ENCODE assay signal across 1 cellular context in genomic region chr19:43754562-43755255, GRCh38.
TF ChIP-seq lines count a peak whose summit lies in the region.

A gene with protein sequence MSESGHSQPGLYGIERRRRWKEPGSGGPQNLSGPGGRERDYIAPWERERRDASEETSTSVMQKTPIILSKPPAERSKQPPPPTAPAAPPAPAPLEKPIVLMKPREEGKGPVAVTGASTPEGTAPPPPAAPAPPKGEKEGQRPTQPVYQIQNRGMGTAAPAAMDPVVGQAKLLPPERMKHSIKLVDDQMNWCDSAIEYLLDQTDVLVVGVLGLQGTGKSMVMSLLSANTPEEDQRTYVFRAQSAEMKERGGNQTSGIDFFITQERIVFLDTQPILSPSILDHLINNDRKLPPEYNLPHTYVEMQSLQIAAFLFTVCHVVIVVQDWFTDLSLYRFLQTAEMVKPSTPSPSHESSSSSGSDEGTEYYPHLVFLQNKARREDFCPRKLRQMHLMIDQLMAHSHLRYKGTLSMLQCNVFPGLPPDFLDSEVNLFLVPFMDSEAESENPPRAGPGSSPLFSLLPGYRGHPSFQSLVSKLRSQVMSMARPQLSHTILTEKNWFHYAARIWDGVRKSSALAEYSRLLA (minus strand): TSS chr19:43754962. CDS start chr19:43750741, 4,221 bp downstream.

TF ChIP-seq in HepG2, 621 proteins besides CTCF, POLR2A, EP300 and RAD21 (continued from another document and continues in another):
- TF ChIP-seq, protein P1, sequence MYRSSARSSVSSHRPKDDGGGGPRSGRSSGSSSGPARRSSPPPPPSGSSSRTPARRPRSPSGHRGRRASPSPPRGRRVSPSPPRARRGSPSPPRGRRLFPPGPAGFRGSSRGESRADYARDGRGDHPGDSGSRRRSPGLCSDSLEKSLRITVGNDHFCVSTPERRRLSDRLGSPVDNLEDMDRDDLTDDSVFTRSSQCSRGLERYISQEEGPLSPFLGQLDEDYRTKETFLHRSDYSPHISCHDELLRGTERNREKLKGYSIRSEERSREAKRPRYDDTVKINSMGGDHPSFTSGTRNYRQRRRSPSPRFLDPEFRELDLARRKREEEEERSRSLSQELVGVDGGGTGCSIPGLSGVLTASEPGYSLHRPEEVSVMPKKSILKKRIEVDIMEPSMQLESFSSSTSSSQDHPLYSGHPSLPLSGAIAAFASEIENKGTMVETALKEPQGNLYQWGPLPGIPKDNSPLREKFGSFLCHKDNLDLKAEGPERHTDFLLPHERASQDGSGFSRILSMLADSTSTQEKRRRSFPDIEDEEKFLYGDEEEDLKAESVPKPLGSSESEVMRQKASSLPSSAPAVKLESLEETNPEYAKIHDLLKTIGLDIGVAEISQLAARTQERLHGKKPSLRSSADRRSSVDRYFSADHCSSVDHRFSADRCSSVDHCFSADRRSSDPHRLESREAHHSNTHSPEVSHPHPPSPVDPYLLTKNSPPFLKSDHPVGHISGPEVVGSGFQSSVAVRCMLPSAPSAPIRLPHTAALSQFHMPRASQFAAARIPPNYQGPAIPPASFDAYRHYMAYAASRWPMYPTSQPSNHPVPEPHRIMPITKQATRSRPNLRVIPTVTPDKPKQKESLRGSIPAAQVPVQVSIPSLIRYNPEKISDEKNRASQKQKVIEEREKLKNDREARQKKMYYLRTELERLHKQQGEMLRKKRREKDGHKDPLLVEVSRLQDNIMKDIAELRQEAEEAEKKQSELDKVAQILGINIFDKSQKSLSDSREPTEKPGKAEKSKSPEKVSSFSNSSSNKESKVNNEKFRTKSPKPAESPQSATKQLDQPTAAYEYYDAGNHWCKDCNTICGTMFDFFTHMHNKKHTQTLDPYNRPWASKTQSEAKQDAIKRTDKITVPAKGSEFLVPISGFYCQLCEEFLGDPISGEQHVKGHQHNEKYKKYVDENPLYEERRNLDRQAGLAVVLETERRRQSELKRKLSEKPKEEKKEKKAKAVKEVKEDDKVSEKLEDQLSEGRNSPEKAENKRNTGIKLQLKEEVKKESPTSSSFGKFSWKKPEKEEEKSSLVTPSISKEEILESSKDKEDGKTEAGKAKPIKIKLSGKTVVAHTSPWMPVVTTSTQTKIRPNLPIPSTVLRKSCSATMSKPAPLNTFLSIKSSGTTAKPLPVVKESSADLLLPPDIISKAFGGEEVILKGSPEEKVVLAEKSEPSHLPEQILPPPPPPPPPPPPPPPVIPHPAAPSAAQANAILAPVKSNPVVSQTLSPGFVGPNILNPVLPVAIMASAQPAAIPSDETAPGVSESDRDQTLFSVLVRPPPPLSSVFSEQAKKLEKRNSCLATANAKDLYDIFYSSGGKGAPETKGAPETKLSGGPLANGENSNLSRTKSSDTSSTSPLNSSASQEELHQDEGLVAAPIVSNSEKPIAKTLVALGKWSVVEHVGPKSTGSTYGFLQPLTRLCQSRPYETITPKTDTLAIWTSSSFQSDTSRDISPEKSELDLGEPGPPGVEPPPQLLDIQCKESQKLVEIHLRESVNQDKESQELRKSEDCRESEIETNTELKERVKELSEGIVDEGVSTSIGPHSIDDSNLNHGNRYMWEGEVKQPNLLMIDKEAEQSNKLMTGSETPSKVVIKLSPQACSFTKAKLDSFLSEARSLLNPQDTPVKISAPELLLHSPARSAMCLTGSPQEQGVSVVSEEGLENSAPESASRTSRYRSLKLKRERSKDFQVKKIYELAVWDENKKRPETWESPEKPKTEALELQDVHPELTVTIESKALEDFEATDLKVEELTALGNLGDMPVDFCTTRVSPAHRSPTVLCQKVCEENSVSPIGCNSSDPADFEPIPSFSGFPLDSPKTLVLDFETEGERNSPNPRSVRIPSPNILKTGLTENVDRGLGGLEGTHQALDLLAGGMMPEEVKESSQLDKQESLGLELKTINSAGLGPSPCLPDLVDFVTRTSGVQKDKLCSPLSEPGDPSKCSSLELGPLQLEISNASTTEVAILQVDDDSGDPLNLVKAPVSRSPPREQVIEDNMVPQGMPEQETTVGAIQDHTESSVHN (CRISPR knock-in tag; IDR thresholded peaks at IDR 0.05) = no peak
- peak; percentile 68 for TF ChIP-seq ZNF501 (CRISPR knock-in tag; IDR thresholded peaks at IDR 0.05)
- TF ChIP-seq KMT2B (CRISPR knock-in tag; IDR thresholded peaks at IDR 0.05) = peak; percentile 62
- peak; percentile 71 for TF ChIP-seq CREB1 (IDR thresholded peaks at IDR 0.05)
- no peak for TF ChIP-seq CREB1 (CRISPR knock-in tag; IDR thresholded peaks at IDR 0.05)
- TF ChIP-seq ZNF496 (CRISPR knock-in tag; IDR thresholded peaks at IDR 0.05; ENCODE audit: insufficient replicate concordance) = no peak
- TF ChIP-seq UBTF (CRISPR knock-in tag; IDR thresholded peaks at IDR 0.05) = peak; percentile 62
- peak; percentile 78 for TF ChIP-seq SRSF1 (optimal IDR thresholded peaks at IDR 0.05; ENCODE audit: low read depth, low read length)
- TF ChIP-seq, protein P2, sequence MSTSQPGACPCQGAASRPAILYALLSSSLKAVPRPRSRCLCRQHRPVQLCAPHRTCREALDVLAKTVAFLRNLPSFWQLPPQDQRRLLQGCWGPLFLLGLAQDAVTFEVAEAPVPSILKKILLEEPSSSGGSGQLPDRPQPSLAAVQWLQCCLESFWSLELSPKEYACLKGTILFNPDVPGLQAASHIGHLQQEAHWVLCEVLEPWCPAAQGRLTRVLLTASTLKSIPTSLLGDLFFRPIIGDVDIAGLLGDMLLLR (CRISPR knock-in tag; IDR thresholded peaks at IDR 0.05) = no peak; the same call in 1 of the 2 replicates
- TF ChIP-seq, protein P3, sequence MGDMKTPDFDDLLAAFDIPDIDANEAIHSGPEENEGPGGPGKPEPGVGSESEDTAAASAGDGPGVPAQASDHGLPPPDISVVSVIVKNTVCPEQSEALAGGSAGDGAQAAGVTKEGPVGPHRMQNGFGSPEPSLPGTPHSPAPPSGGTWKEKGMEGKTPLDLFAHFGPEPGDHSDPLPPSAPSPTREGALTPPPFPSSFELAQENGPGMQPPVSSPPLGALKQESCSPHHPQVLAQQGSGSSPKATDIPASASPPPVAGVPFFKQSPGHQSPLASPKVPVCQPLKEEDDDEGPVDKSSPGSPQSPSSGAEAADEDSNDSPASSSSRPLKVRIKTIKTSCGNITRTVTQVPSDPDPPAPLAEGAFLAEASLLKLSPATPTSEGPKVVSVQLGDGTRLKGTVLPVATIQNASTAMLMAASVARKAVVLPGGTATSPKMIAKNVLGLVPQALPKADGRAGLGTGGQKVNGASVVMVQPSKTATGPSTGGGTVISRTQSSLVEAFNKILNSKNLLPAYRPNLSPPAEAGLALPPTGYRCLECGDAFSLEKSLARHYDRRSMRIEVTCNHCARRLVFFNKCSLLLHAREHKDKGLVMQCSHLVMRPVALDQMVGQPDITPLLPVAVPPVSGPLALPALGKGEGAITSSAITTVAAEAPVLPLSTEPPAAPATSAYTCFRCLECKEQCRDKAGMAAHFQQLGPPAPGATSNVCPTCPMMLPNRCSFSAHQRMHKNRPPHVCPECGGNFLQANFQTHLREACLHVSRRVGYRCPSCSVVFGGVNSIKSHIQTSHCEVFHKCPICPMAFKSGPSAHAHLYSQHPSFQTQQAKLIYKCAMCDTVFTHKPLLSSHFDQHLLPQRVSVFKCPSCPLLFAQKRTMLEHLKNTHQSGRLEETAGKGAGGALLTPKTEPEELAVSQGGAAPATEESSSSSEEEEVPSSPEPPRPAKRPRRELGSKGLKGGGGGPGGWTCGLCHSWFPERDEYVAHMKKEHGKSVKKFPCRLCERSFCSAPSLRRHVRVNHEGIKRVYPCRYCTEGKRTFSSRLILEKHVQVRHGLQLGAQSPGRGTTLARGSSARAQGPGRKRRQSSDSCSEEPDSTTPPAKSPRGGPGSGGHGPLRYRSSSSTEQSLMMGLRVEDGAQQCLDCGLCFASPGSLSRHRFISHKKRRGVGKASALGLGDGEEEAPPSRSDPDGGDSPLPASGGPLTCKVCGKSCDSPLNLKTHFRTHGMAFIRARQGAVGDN (CRISPR knock-in tag; IDR thresholded peaks at IDR 0.05) = peak; percentile 89
- 0 out of 2 replicates have a peak, but pooled peaks have one; percentile 31 for TF ChIP-seq ZNF746 (CRISPR knock-in tag; IDR thresholded peaks at IDR 0.05)
- peak; percentile 59; the same call in 1 of the 2 replicates for TF ChIP-seq KDM5B (CRISPR knock-in tag; IDR thresholded peaks at IDR 0.05; ENCODE audit: borderline replicate concordance)
- TF ChIP-seq IRF2 (CRISPR knock-in tag; IDR thresholded peaks at IDR 0.05) = peak; percentile 25; the same call in 1 of the 2 replicates
- peak; percentile 95 for TF ChIP-seq RBFOX2 (IDR thresholded peaks at IDR 0.05; ENCODE audit: low read depth, low read length)
- TF ChIP-seq ZNF550 (CRISPR knock-in tag; IDR thresholded peaks at IDR 0.05; ENCODE audit: borderline replicate concordance) = no peak
- no peak for TF ChIP-seq STAG1 (CRISPR knock-in tag; IDR thresholded peaks at IDR 0.05)
- no peak for TF ChIP-seq MAFF (IDR thresholded peaks at IDR 0.05; ENCODE audit: low read depth, low read length)
- no peak for TF ChIP-seq LRRFIP1 (CRISPR knock-in tag; conservative IDR thresholded peaks at IDR 0.05)
- no peak for TF ChIP-seq FOXJ3 (CRISPR knock-in tag; IDR thresholded peaks at IDR 0.05; ENCODE audit: borderline replicate concordance)
- no peak; the same call in 1 of the 2 replicates for TF ChIP-seq MAF1 (CRISPR knock-in tag; IDR thresholded peaks at IDR 0.05; ENCODE audit: borderline replicate concordance)
- TF ChIP-seq PBX3 (CRISPR knock-in tag; IDR thresholded peaks at IDR 0.05; ENCODE audit: borderline replicate concordance) = no peak
- TF ChIP-seq TIGD3 (CRISPR knock-in tag; IDR thresholded peaks at IDR 0.05; ENCODE audit: borderline replicate concordance) = no peak; the same call in 1 of the 2 replicates
- no peak for TF ChIP-seq MAFK (conservative IDR thresholded peaks at IDR 0.05 in 1 of 2, IDR thresholded peaks at IDR 0.05 in 1 of 2; ENCODE audit: low read length in 2 of 2)
- peak; percentile 83 for TF ChIP-seq GATAD1 (CRISPR knock-in tag; IDR thresholded peaks at IDR 0.05)
- no peak for TF ChIP-seq NFE2 (CRISPR knock-in tag; IDR thresholded peaks at IDR 0.05)
- TF ChIP-seq ZNF10 (CRISPR knock-in tag; IDR thresholded peaks at IDR 0.05; ENCODE audit: borderline replicate concordance, low read depth) = no peak
- no peak for TF ChIP-seq ZNF589 (CRISPR knock-in tag; conservative IDR thresholded peaks at IDR 0.05)
- peak; percentile 70; the same call in 1 of the 2 replicates for TF ChIP-seq ZNF598 (CRISPR knock-in tag; IDR thresholded peaks at IDR 0.05; ENCODE audit: borderline replicate concordance)
- 0 out of 2 replicates have a peak, but pooled peaks have one; percentile 5 for TF ChIP-seq ARID3A (IDR thresholded peaks at IDR 0.05; ENCODE audit: low read depth, low read length)
